Comparison of ENCODE assay signal across 21 cellular contexts in the genomic region with DNA sequence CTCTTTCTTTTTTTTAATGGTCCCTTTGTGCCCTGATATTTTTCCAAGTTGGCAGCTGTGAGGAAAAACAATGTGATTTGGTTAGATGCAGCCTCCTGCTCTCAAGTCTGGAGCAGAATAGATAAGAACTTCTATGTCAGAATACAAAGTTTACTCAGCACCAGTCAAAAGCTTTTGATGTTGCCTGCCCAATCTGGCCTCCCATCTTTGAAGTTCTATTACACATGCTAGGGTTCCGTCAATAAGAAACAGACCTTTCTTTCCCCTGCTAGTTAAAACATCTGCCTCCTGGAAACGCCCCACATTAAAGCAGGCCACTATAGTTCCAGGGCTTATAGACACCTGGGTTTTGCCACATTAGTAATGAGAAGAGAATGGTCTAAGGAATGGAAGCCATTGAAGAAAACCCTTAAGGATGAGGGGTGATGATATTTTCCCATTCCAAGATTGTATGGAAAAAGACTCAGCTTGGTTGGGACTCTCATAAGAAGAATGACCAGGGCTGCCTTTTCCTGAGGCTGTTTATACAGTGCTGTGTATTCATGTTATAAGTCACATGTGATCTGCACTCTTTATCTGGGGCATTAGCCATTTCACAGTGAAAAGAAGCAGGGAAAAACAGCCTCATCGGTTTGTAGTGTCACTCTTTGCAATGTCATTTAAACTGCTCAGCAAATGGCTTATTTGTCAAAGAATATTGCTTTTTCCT.
"Had no signal": no experiment of that assay in that cellular context is flagged by ENCODE, and none has a peak within 500 bp of the region (broad histone marks: within the 10 kb centered on the region; RNA-seq: fewer than 3 reads in every experiment).

No MANE protein-coding gene starts in this region.

- FAIRE-seq: colon, TTC549 had no signal

- H3K9me3 ChIP-seq: lower lobe of right lung, suprapubic skin, vagina had no signal

- H3K36me3 ChIP-seq: brain microvascular endothelial cell, lower lobe of right lung, suprapubic skin, vagina had no signal

- H3K4me1 ChIP-seq: lower lobe of right lung, suprapubic skin, vagina had no signal

- ATAC-seq: activated CD4-positive, alpha-beta T cell treated with anti-CD3 and anti-CD28 coated beads for 36 hours; activated naive CD8-positive, alpha-beta T cell treated with anti-CD3 and anti-CD28 coated beads, Interleukin-2, amount 50 U/mL, for 24 hours; lower lobe of right lung had no signal

- H3K27ac ChIP-seq: brain microvascular endothelial cell, lower lobe of right lung, suprapubic skin, vagina had no signal

- DNase-seq: activated CD4-positive, alpha-beta T cell treated with anti-CD3 and anti-CD28 coated beads for 36 hours; activated CD4-positive, alpha-beta T cell treated with anti-CD3 and anti-CD28 coated beads, Interleukin-2, amount 50 U/mL, for 48 hours; activated naive CD4-positive, alpha-beta T cell treated with anti-CD3 and anti-CD28 coated beads, Interleukin-2, amount 10 ng/mL, durations not matched to agents 7 days and 5 days; activated naive CD8-positive, alpha-beta T cell treated with anti-CD3 and anti-CD28 coated beads, Interleukin-2, amount 50 U/mL, for 24 hours; anterior cingulate cortex; brain microvascular endothelial cell; central memory CD4-positive, alpha-beta T cell; endodermal cell; foreskin melanocyte; glutamatergic neuron; hypothalamus; islet precursor cell; lower lobe of right lung; nephron progenitor cell; occipital lobe; stimulated activated CD4-positive, alpha-beta T cell treated with anti-CD3 and anti-CD28 coated beads, Interleukin-2, amount 100 ng/mL, for 24 hours; trophoblast cell had no signal

- H3K4me3 ChIP-seq: lower lobe of right lung, suprapubic skin, vagina had no signal

- H3K27me3 ChIP-seq: brain microvascular endothelial cell, suprapubic skin, vagina had no signal
